ENCODE assay signal across 9 cellular contexts in genomic region chr17:50213026-50214015, GRCh38. TPM values are rescaled to one million over a fixed set of nuclear protein-coding genes. Genes with fewer than 3 reads are reported as not detected.
A peak's percentile ranks its signal among the peaks of the same experiment; 100 is the strongest.
DNase-seq lines count a peak whose midpoint lies in the region; ATAC-seq and TF ChIP-seq lines count a peak whose summit lies in the region.
"Had no signal": no experiment of that assay in that cellular context is flagged by ENCODE, and none has a peak within 500 bp of the region (broad histone marks: within the 10 kb centered on the region; RNA-seq: fewer than 3 reads in every experiment).

No MANE protein-coding gene starts in this region.

- no peaks in the 10 kb centered on the region for H3K9me3 ChIP-seq in left ventricle myocardium inferior (replicated peaks)
- no peaks in the 10 kb centered on the region for H3K9me3 ChIP-seq in right cardiac atrium (ENCODE audit: control insufficient read depth, low read length)
- no peaks in the 10 kb centered on the region for H3K9me3 ChIP-seq in OCI-LY7 (ENCODE audit: low read length)
- H3K9me3 ChIP-seq: neutrophil had no signal

- intact Hi-C loops in left ventricle myocardium inferior (cut with micrococcal nuclease), result no loop called here
- intact Hi-C loops in right cardiac atrium (cut with DNase I), result no loop called here
- intact Hi-C loops in OCI-LY7 (cut with micrococcal nuclease; ENCODE audit: unreplicated experiment), result no loop called here

- no peak overlapping the region for H3K4me2 ChIP-seq in OCI-LY7 (ENCODE audit: low read length)

- no TSS peak for BruUV-seq in OCI-LY7 (replicated peaks; lab: Mats Ljungman, UMichigan)

- no peaks in the 10 kb centered on the region for H4K20me1 ChIP-seq in OCI-LY7 (ENCODE audit: insufficient read depth, low read length)

- H3K36me3 ChIP-seq in left ventricle myocardium inferior (no peaks in the 10 kb centered on the region), OCI-LY7 (ENCODE audit: insufficient read depth, low read length) (no peaks in the 10 kb centered on the region)
- H3K36me3 ChIP-seq: neutrophil had no signal

- H3K4me1 ChIP-seq in left ventricle myocardium inferior (peaks cover 56% of the 10 kb centered on the region), right cardiac atrium (ENCODE audit: control insufficient read depth, insufficient read depth, low read length) (peaks cover 2% of the 10 kb centered on the region), OCI-LY7 (ENCODE audit: insufficient read depth, low read length, poor library complexity, severe bottlenecking) (no peaks in the 10 kb centered on the region)

- no peaks in the 10 kb centered on the region for H3K9me2 ChIP-seq in OCI-LY7 (ENCODE audit: insufficient read depth, low read length)

- H3K27ac ChIP-seq in left ventricle myocardium inferior (replicated peaks) (peak overlapping the region; percentile 27), right cardiac atrium (ENCODE audit: low read length) (no peak overlapping the region), OCI-LY7 (ENCODE audit: low read depth, low read length, poor library complexity, severe bottlenecking) (no peak overlapping the region)
- H3K27ac ChIP-seq: neutrophil had no signal

- no peak for DNase-seq in left ventricle myocardium inferior
- no peak for DNase-seq in right cardiac atrium
- peak; percentile 29 for DNase-seq in OCI-LY7 (ENCODE audit: low spot score)
- peak; percentile 66 for DNase-seq in glomerular visceral epithelial cell (ENCODE audit: extremely low spot score)
- no peak for DNase-seq in OCI-M1 (lab: John Stamatoyannopoulos, UW)
- no peak for DNase-seq in LoVo (ENCODE audit: low spot score)
- DNase-seq in amniotic stem cell (lab: John Stamatoyannopoulos, UW), result no peak

- H3K27me3 ChIP-seq in left ventricle myocardium inferior (ENCODE audit: low read depth) (peaks cover 31% of the 10 kb centered on the region), right cardiac atrium (ENCODE audit: control insufficient read depth, insufficient read depth) (no peaks in the 10 kb centered on the region)

- no peaks in the 10 kb centered on the region for H3K79me2 ChIP-seq in OCI-LY7 (ENCODE audit: insufficient read depth, low read depth, low read length)

- H2AFZ ChIP-seq in OCI-LY7 (ENCODE audit: low read length), result no peak overlapping the region

- H3K4me3 ChIP-seq in left ventricle myocardium inferior (no peak overlapping the region), right cardiac atrium (ENCODE audit: low read length) (no peak overlapping the region), OCI-LY7 (ENCODE audit: low read depth, low read length, poor library complexity, severe bottlenecking) (no peak overlapping the region)

- CTCF ChIA-PET in OCI-LY7 (lab: Charles Lee; ENCODE audit: unreplicated experiment), result interaction anchor here (1.2 kb wide), 1 partner anchor 13 kb away, joined by 3 read pairs; no protein-coding TSS in a partner anchor

- TF ChIP-seq CTCF in left ventricle myocardium inferior (IDR thresholded peaks at IDR 0.05; ENCODE audit: borderline replicate concordance) (no peak), OCI-LY7 (conservative IDR thresholded peaks at IDR 0.05; ENCODE audit: low read length) (peak; percentile 34; the same call in 1 of the 2 replicates)

- 69% methylated on average over 9 of the region's 9 CpGs for WGBS in right cardiac atrium

- POLR2A ChIA-PET in OCI-LY7 (lab: Charles Lee), result interaction anchor here (0.6 kb wide), 1 partner anchor 109 kb away, joined by 4 read pairs; no protein-coding TSS in a partner anchor

- ATAC-seq in right cardiac atrium, result no peak
- ATAC-seq in HG02642 (IDR thresholded peaks at IDR 0.05; ENCODE audit: poor library complexity, unreplicated experiment), result peak; percentile 78

RNA-seq across cellular contexts. Expression of gene COL1A1, which starts 11.9 kb away (rescaled TPM):
- total RNA-seq in left ventricle myocardium inferior (45.8 TPM), right cardiac atrium (100 to 1,000 TPM in 1 of 4 donors, 10 to 100 TPM in 3; 58.4 to 138 (median 74.3) TPM), OCI-LY7 (2022) (not detected in 2 replicates)
- polyA plus RNA-seq in right cardiac atrium, result 24.8 TPM
- total RNA-seq in OCI-LY7 (2014; rRNA removed; shearing (Covaris generic)), result not detected in 2 replicates

RNA-seq across cellular contexts. Expression of gene SGCA, which starts 47.5 kb away (rescaled TPM):
- total RNA-seq in left ventricle myocardium inferior (137 TPM), right cardiac atrium (100 to 1,000 TPM; 127 to 150 (median 133) TPM), OCI-LY7 (2022) (1.1 TPM in 1 of 2 replicates, not detected in the other)
- polyA plus RNA-seq in right cardiac atrium, result 156 TPM
- total RNA-seq in OCI-LY7 (2014; rRNA removed; shearing (Covaris generic)), result 0.57 TPM in 1 of 2 replicates, not detected in the other

Comparison
In these comparisons a context has a peak if more than half of its experiments do, and no peak if none do; other contexts are left out.
1. DNase-seq: peak in OCI-LY7 (single experiment) and glomerular visceral epithelial cell (single experiment); none in left ventricle myocardium inferior (single experiment), right cardiac atrium (0 of 3), OCI-M1 (single experiment), LoVo (single experiment) and amniotic stem cell (single experiment).
2. RNA of gene COL1A1, which starts 11.9 kb away (total RNA-seq): 58.4 to 138 TPM in right cardiac atrium and 45.8 TPM in left ventricle myocardium inferior (single experiment); not detected in OCI-LY7; every median in the first group is over 10 times any median in the second.
3. RNA of gene SGCA, which starts 47.5 kb away (total RNA-seq): 137 TPM in left ventricle myocardium inferior (single experiment) and 127 to 150 TPM in right cardiac atrium; 0.57 to 1.1 TPM in OCI-LY7; every median in the first group is over 10 times any median in the second.